In the genomic region with DNA sequence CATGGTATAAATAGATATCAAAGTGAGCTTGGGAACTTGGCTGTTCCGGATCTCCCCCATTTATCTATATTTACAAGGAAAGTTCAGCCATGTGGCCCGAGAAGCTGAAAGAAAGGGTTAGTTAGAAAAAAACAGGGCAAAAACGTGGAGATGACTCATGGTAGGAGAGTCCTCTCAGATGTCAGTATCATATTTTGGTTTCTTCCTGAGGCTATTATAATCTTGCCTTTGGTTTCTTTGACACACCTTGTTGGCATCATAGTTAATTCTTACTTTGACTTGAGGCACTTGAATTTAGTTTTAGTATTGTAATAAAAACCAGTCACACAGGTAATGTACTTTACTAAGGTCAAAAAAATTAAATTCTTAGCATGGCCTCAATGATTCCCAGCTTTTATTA, we compare ENCODE assay signal across 22 cellular contexts. TPM values are rescaled to one million over a fixed set of nuclear protein-coding genes. Genes with fewer than 3 reads are reported as not detected.
DNase-seq lines count a peak whose midpoint lies in the region; ATAC-seq and TF ChIP-seq lines count a peak whose summit lies in the region.
"Had no signal": no experiment of that assay in that cellular context is flagged by ENCODE, and none has a peak within 500 bp of the region (broad histone marks: within the 10 kb centered on the region; RNA-seq: fewer than 3 reads in every experiment).

No MANE protein-coding gene starts in this region.

- H2AFZ ChIP-seq in PC-3 (ENCODE audit: low read length): no peak overlapping the region
- H2AFZ ChIP-seq: GM23248 had no signal

- no peak overlapping the region for H3K4me2 ChIP-seq in PC-3 (ENCODE audit: low read length)
- H3K4me2 ChIP-seq: BLaER1 had no signal

- H3K9ac ChIP-seq in PC-3 (ENCODE audit: low read length): no peak overlapping the region
- H3K9ac ChIP-seq: BLaER1, GM23248 had no signal

- TF ChIP-seq CTCF in PC-3 (conservative IDR thresholded peaks at IDR 0.05; ENCODE audit: low read depth, low read length) (no peak), GM20000 (IDR thresholded peaks at IDR 0.05; ENCODE audit: extremely low read depth, missing control alignments) (no peak)

- no peak overlapping the region for H3K27ac Mint-ChIP-seq in activated T-cell treated with anti-CD3 and anti-CD28 coated beads, Interleukin-2, amount 50 U/mL, for 24 hours
- H3K27ac Mint-ChIP-seq: B cell; CD8-positive, alpha-beta T cell; H9 had no signal

- POLR2A ChIA-PET in PC-3 (lab: Charles Lee; ENCODE audit: unreplicated experiment): no interaction called here

- no peaks in the 10 kb centered on the region for H3K9me3 Mint-ChIP-seq in activated T-cell treated with anti-CD3 and anti-CD28 coated beads, Interleukin-2, amount 50 U/mL, for 24 hours

- no peaks in the 10 kb centered on the region for H3K36me3 ChIP-seq in PC-3 (ENCODE audit: low read depth, low read length)
- H3K36me3 ChIP-seq: BLaER1 had no signal

- no peaks in the 10 kb centered on the region for H3K27me3 ChIP-seq in PC-3 (ENCODE audit: low read length)
- H3K27me3 ChIP-seq: BLaER1 had no signal

- no peaks in the 10 kb centered on the region for H3K79me2 ChIP-seq in PC-3 (ENCODE audit: low read length)

- no peaks in the 10 kb centered on the region for H3K4me1 Mint-ChIP-seq in activated T-cell treated with anti-CD3 and anti-CD28 coated beads, Interleukin-2, amount 50 U/mL, for 24 hours (ENCODE audit: low read depth)
- H3K4me1 Mint-ChIP-seq: B cell; CD4-positive, CD25-positive, alpha-beta regulatory T cell; H9 had no signal

- intact Hi-C loops in PC-3 (cut with micrococcal nuclease): no loop called here

- ATAC-seq in PC-3 (no peak), esophagus mucosa (peak; percentile 50), HG02798 (IDR thresholded peaks at IDR 0.05; ENCODE audit: poor library complexity, unreplicated experiment) (no peak)
- ATAC-seq: CD8-positive, alpha-beta T cell; HCT116 had no signal

- CTCF ChIA-PET in PC-3 (lab: Charles Lee): no interaction called here

- H3F3A ChIP-seq in PC-3 (ENCODE audit: low read length, unreplicated experiment): no peaks in the 10 kb centered on the region

- no peak overlapping the region for H3K4me3 ChIP-seq in PC-3 (ENCODE audit: low read length)
- H3K4me3 ChIP-seq: BLaER1, GM23248 had no signal

- no peaks in the 10 kb centered on the region for H3K9me2 ChIP-seq in PC-3 (replicated peaks; ENCODE audit: low read length)

- no peaks in the 10 kb centered on the region for H3K9me3 ChIP-seq in PC-3 (ENCODE audit: low read length)
- H3K9me3 ChIP-seq: BLaER1, Caco-2 had no signal

- H3K27ac ChIP-seq in PC-3 (ENCODE audit: low read length): no peak overlapping the region
- H3K27ac ChIP-seq: 22Rv1, BLaER1, C4-2B, GM23248 had no signal

- peak; percentile 16 for DNase-seq in DMS53 (lab: John Stamatoyannopoulos, UW)
- no peak for DNase-seq in DMS53 treated with DMSO at 0.1 percent for 48 hours (lab: John Stamatoyannopoulos, UW; ENCODE audit: unreplicated experiment)
- DNase-seq in PC-3: peak; percentile 48
- no peak for DNase-seq in GM20000 (ENCODE audit: low spot score)
- no peak for DNase-seq in activated T-cell treated with anti-CD3 and anti-CD28 coated beads, Interleukin-2, amount 50 U/mL, for 24 hours
- DNase-seq: Caco-2; CD4-positive, CD25-positive, alpha-beta regulatory T cell; CD8-positive, alpha-beta T cell; DMS153; DMS79 treated with DMSO at 0.1 percent for 48 hours; GF-D8; GM23248; H9 had no signal

- no TSS peak for BruUV-seq in PC-3 (replicated peaks; lab: Mats Ljungman, UMichigan)

- H3K36me3 Mint-ChIP-seq in activated T-cell treated with anti-CD3 and anti-CD28 coated beads, Interleukin-2, amount 50 U/mL, for 24 hours (ENCODE audit: low read depth): no peaks in the 10 kb centered on the region
- H3K36me3 Mint-ChIP-seq: CD4-positive, CD25-positive, alpha-beta regulatory T cell; CD8-positive, alpha-beta T cell had no signal

- H3K4me1 ChIP-seq in PC-3 (ENCODE audit: insufficient read depth, low read length): no peaks in the 10 kb centered on the region
- H3K4me1 ChIP-seq: Caco-2 had no signal

- H3K27me3 Mint-ChIP-seq in activated T-cell treated with anti-CD3 and anti-CD28 coated beads, Interleukin-2, amount 50 U/mL, for 24 hours: no peaks in the 10 kb centered on the region
- H3K27me3 Mint-ChIP-seq: B cell; CD4-positive, CD25-positive, alpha-beta regulatory T cell had no signal

- no peaks in the 10 kb centered on the region for H4K20me1 ChIP-seq in PC-3 (ENCODE audit: low read length)
- H4K20me1 ChIP-seq: BLaER1 had no signal

- H3K4me3 Mint-ChIP-seq in activated T-cell treated with anti-CD3 and anti-CD28 coated beads, Interleukin-2, amount 50 U/mL, for 24 hours: no peak overlapping the region
- H3K4me3 Mint-ChIP-seq: B cell; CD4-positive, CD25-positive, alpha-beta regulatory T cell; CD8-positive, alpha-beta T cell; H9 had no signal

RNA-seq across cellular contexts. Expression of a gene that starts 59.9 kb away (rescaled TPM):
- total RNA-seq in PC-3 (2014; rRNA removed): 0.17 TPM in 1 of 2 replicates, not detected in the other
- total RNA-seq in esophagus mucosa: not detected
- total RNA-seq: B cell; Caco-2; CD4-positive, CD25-positive, alpha-beta regulatory T cell; CD8-positive, alpha-beta T cell; Daoy; G401; GM23248; H9 had no signal

Comparison
In these comparisons a context has a peak if more than half of its experiments do, and no peak if none do; other contexts are left out.
1. DNase-seq: peak in DMS53 (single experiment) and PC-3 (single experiment); none in DMS53 treated with DMSO at 0.1 percent for 48 hours (single experiment), GM20000 (single experiment) and activated T-cell treated with anti-CD3 and anti-CD28 coated beads, Interleukin-2, amount 50 U/mL, for 24 hours (single experiment).